ENCODE assay signal across 2 cellular contexts in the genomic region with DNA sequence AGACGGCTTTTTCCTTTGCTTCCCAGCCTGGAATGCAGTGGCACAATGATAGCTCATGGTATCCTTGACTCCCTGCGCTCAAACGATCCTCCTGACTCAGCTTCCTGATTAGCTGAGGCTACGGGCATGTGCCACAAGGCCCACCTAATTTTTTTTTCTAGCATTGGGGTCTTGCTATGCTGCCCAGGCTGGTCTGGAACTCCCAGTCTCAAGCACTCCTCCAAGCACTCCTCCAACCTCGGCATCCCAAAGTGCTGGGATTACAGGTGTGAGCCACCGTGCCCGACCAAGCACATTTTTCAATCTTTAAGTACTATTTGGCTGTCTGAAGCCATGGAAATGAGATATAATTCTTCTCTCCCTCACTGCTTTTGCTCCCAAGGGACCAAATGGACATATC.
TF ChIP-seq lines count a peak whose summit lies in the region.

No MANE protein-coding gene starts in this region.

TF ChIP-seq in HepG2, 621 proteins besides CTCF, POLR2A, EP300 and RAD21:
- TF ChIP-seq CBX2 (IDR thresholded peaks at IDR 0.05; ENCODE audit: low read depth, low read length): no peak
- no peak for TF ChIP-seq CBX2 (CRISPR knock-in tag; IDR thresholded peaks at IDR 0.05; ENCODE audit: low read depth)
- no peak for TF ChIP-seq ZNF354B (CRISPR knock-in tag; IDR thresholded peaks at IDR 0.05)
- TF ChIP-seq, protein P1, sequence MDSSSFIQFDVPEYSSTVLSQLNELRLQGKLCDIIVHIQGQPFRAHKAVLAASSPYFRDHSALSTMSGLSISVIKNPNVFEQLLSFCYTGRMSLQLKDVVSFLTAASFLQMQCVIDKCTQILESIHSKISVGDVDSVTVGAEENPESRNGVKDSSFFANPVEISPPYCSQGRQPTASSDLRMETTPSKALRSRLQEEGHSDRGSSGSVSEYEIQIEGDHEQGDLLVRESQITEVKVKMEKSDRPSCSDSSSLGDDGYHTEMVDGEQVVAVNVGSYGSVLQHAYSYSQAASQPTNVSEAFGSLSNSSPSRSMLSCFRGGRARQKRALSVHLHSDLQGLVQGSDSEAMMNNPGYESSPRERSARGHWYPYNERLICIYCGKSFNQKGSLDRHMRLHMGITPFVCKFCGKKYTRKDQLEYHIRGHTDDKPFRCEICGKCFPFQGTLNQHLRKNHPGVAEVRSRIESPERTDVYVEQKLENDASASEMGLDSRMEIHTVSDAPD (CRISPR knock-in tag; IDR thresholded peaks at IDR 0.05): no peak
- peak; percentile 85 for TF ChIP-seq ZNF121 (CRISPR knock-in tag; IDR thresholded peaks at IDR 0.05)
- TF ChIP-seq NFE2L2 (IDR thresholded peaks at IDR 0.05; ENCODE audit: low read length): no peak
- TF ChIP-seq, protein P2, sequence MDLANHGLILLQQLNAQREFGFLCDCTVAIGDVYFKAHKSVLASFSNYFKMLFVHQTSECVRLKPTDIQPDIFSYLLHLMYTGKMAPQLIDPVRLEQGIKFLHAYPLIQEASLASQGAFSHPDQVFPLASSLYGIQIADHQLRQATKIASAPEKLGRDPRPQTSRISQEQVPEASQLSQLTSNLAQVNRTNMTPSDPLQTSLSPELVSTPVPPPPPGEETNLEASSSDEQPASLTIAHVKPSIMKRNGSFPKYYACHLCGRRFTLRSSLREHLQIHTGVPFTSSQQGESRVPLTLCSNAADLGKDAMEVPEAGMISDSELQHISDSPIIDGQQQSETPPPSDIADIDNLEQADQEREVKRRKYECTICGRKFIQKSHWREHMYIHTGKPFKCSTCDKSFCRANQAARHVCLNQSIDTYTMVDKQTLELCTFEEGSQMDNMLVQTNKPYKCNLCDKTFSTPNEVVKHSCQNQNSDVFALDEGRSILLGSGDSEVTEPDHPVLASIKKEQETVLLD (CRISPR knock-in tag; IDR thresholded peaks at IDR 0.05; ENCODE audit: low read depth): no peak
- no peak for TF ChIP-seq ZMYM2 (CRISPR knock-in tag; IDR thresholded peaks at IDR 0.05)

TF ChIP-seq in K562, 482 proteins besides CTCF, POLR2A, EP300 and RAD21:
- TF ChIP-seq, protein P3, sequence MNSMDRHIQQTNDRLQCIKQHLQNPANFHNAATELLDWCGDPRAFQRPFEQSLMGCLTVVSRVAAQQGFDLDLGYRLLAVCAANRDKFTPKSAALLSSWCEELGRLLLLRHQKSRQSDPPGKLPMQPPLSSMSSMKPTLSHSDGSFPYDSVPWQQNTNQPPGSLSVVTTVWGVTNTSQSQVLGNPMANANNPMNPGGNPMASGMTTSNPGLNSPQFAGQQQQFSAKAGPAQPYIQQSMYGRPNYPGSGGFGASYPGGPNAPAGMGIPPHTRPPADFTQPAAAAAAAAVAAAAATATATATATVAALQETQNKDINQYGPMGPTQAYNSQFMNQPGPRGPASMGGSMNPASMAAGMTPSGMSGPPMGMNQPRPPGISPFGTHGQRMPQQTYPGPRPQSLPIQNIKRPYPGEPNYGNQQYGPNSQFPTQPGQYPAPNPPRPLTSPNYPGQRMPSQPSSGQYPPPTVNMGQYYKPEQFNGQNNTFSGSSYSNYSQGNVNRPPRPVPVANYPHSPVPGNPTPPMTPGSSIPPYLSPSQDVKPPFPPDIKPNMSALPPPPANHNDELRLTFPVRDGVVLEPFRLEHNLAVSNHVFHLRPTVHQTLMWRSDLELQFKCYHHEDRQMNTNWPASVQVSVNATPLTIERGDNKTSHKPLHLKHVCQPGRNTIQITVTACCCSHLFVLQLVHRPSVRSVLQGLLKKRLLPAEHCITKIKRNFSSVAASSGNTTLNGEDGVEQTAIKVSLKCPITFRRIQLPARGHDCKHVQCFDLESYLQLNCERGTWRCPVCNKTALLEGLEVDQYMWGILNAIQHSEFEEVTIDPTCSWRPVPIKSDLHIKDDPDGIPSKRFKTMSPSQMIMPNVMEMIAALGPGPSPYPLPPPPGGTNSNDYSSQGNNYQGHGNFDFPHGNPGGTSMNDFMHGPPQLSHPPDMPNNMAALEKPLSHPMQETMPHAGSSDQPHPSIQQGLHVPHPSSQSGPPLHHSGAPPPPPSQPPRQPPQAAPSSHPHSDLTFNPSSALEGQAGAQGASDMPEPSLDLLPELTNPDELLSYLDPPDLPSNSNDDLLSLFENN (IDR thresholded peaks at IDR 0.05; ENCODE audit: low read depth in 2 of 2, low read length in 2 of 2): no peak
- TF ChIP-seq MEIS2 (IDR thresholded peaks at IDR 0.05; ENCODE audit: partially characterized antibody) (no peak), KLF13 (tag; IDR thresholded peaks at IDR 0.05; ENCODE audit: borderline replicate concordance, low read depth) (no peak), ZNF175 (CRISPR knock-in tag; IDR thresholded peaks at IDR 0.05; ENCODE audit: low read depth) (no peak), ZNF121 (CRISPR knock-in tag; conservative IDR thresholded peaks at IDR 0.05) (peak; percentile 65)
- TF ChIP-seq, protein P4, sequence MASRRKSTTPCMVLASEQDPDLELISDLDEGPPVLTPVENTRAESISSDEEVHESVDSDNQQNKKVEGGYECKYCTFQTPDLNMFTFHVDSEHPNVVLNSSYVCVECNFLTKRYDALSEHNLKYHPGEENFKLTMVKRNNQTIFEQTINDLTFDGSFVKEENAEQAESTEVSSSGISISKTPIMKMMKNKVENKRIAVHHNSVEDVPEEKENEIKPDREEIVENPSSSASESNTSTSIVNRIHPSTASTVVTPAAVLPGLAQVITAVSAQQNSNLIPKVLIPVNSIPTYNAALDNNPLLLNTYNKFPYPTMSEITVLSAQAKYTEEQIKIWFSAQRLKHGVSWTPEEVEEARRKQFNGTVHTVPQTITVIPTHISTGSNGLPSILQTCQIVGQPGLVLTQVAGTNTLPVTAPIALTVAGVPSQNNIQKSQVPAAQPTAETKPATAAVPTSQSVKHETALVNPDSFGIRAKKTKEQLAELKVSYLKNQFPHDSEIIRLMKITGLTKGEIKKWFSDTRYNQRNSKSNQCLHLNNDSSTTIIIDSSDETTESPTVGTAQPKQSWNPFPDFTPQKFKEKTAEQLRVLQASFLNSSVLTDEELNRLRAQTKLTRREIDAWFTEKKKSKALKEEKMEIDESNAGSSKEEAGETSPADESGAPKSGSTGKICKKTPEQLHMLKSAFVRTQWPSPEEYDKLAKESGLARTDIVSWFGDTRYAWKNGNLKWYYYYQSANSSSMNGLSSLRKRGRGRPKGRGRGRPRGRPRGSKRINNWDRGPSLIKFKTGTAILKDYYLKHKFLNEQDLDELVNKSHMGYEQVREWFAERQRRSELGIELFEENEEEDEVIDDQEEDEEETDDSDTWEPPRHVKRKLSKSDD (conservative IDR thresholded peaks at IDR 0.05; ENCODE audit: low read length): no peak
